ENCODE assay signal across 8 cellular contexts in genomic region chr13:41059896-41060722, GRCh38. TPM values are rescaled to one million over a fixed set of nuclear protein-coding genes. Genes with fewer than 3 reads are reported as not detected.
A peak's percentile ranks its signal among the peaks of the same experiment; 100 is the strongest.
DNase-seq lines count a peak whose midpoint lies in the region; ATAC-seq, FAIRE-seq and TF ChIP-seq lines count a peak whose summit lies in the region.

No MANE protein-coding gene starts in this region.

- peaks cover 32% of the 10 kb centered on the region for H4K20me1 ChIP-seq in astrocyte (ENCODE audit: insufficient read depth, low read length)

- H2AFZ ChIP-seq in astrocyte (ENCODE audit: low read depth, low read length) = peak overlapping the region; percentile 70

- TF ChIP-seq CTCF in astrocyte (IDR thresholded peaks at IDR 0.05; ENCODE audit: insufficient read depth, low read depth, low read length) = no peak
- TF ChIP-seq CTCF in retinal pigment epithelial cell (conservative IDR thresholded peaks at IDR 0.05; ENCODE audit: low read depth, low read length) = peak; percentile 17

- H3K27me3 ChIP-seq in astrocyte (ENCODE audit: insufficient read depth, low read length) = no peaks in the 10 kb centered on the region

- peak overlapping the region; percentile 99 for H3K4me3 Mint-ChIP-seq in astrocyte (ENCODE audit: unreplicated experiment)

- no peak for FAIRE-seq in GM12891 (lab: Jason Lieb, UNC)
- FAIRE-seq in astrocyte (lab: Jason Lieb, UNC) = no peak

- no peaks in the 10 kb centered on the region for H3K36me3 ChIP-seq in astrocyte (ENCODE audit: insufficient read depth, low read length)

- H3K36me3 Mint-ChIP-seq in astrocyte (ENCODE audit: low read depth, unreplicated experiment) = no peaks in the 10 kb centered on the region

- H3K9me3 ChIP-seq in astrocyte (ENCODE audit: insufficient read depth, low read depth, low read length) = no peaks in the 10 kb centered on the region

- peaks cover 72% of the 10 kb centered on the region for H3K79me2 ChIP-seq in astrocyte (ENCODE audit: insufficient read depth, low read length)

- H3K27me3 Mint-ChIP-seq in astrocyte (ENCODE audit: low read depth, unreplicated experiment) = no peaks in the 10 kb centered on the region

- peak overlapping the region; percentile 88 for H3K4me3 ChIP-seq in astrocyte (ENCODE audit: insufficient read depth, low read depth, low read length)
- H3K4me3 ChIP-seq in retinal pigment epithelial cell (ENCODE audit: low read length) = peak overlapping the region; percentile 85

- peak overlapping the region; percentile 95 for H3K9ac ChIP-seq in astrocyte (ENCODE audit: low read length)

- peak; percentile 30 for DNase-seq in GM12891 (ENCODE audit: insufficient read length, low spot score)
- DNase-seq in NCI-H146 (lab: John Stamatoyannopoulos, UW) = peak; percentile 94
- DNase-seq in T-helper 22 cell (ENCODE audit: low read depth) = peak; percentile 59
- peak; percentile 81 for DNase-seq in astrocyte (ENCODE audit: low read depth)
- peak; percentile 42 to 94 (median 77) for DNase-seq in hypothalamus (lab: John Stamatoyannopoulos, UW)
- DNase-seq in retinal pigment epithelial cell (ENCODE audit: low read depth) = no peak
- no peak for DNase-seq in HPDE6-E6E7 (ENCODE audit: extremely low spot score)

- peaks cover 45% of the 10 kb centered on the region for H3K4me1 Mint-ChIP-seq in astrocyte (ENCODE audit: low read depth, unreplicated experiment)

- peaks cover 22% of the 10 kb centered on the region for H3K4me1 ChIP-seq in astrocyte (ENCODE audit: insufficient read depth, low read length)

- ATAC-seq in HG02759 (IDR thresholded peaks at IDR 0.05; ENCODE audit: unreplicated experiment) = peak; percentile 44

- H3K9me3 Mint-ChIP-seq in astrocyte (ENCODE audit: unreplicated experiment) = no peaks in the 10 kb centered on the region

- H3K4me2 ChIP-seq in astrocyte (ENCODE audit: low read length) = peak overlapping the region; percentile 89

- TF ChIP-seq POLR2A in GM12891 (IDR thresholded peaks at IDR 0.05; ENCODE audit: low read depth, low read length) = no peak

- peak overlapping the region; percentile 96 for H3K27ac ChIP-seq in astrocyte (ENCODE audit: low read depth, low read length)

- peak overlapping the region; percentile 96 for H3K27ac Mint-ChIP-seq in astrocyte (ENCODE audit: unreplicated experiment)

TF ChIP-seq in GM12891, 5 proteins besides CTCF, POLR2A, EP300 and RAD21:
- TF ChIP-seq POLR2AphosphoS5 (IDR thresholded peaks at IDR 0.05; ENCODE audit: low read depth, low read length) (no peak), PAX5 (IDR thresholded peaks at IDR 0.05; ENCODE audit: insufficient read depth, low read length, severe bottlenecking) (no peak), TAF1 (IDR thresholded peaks at IDR 0.05; ENCODE audit: low read depth, low read length) (no peak), SPI1 (IDR thresholded peaks at IDR 0.05; ENCODE audit: low read depth, low read length) (no peak), POU2F2 (IDR thresholded peaks at IDR 0.05; ENCODE audit: low read depth, low read length) (no peak)
TF ChIP-seq in GM12891: peak in this region for 0.

RNA-seq across cellular contexts. Expression of gene WBP4, which starts 1.2 kb away (rescaled TPM):
- polyA plus RNA-seq in GM12891 (2012; ENCODE audit: low read depth, missing spikeins) = 12.1 TPM
- total RNA-seq in astrocyte = 10.4 and 10.6 TPM in 2 replicates

RNA-seq across cellular contexts. Expression of gene ELF1, which starts 41.0 kb away (rescaled TPM):
- polyA plus RNA-seq in GM12891 (2012; ENCODE audit: low read depth, missing spikeins) = 30.2 TPM
- 69.1 and 75.1 TPM in 2 replicates for total RNA-seq in astrocyte

Comparison
In these comparisons a context has a peak if more than half of its experiments do, and no peak if none do; other contexts are left out.
1. DNase-seq: peak in GM12891 (single experiment), NCI-H146 (single experiment), T-helper 22 cell (single experiment), astrocyte (single experiment) and hypothalamus (51 of 51); none in retinal pigment epithelial cell (single experiment) and HPDE6-E6E7 (single experiment).